8 cellular contexts compared by ENCODE assay signal in the genomic region with DNA sequence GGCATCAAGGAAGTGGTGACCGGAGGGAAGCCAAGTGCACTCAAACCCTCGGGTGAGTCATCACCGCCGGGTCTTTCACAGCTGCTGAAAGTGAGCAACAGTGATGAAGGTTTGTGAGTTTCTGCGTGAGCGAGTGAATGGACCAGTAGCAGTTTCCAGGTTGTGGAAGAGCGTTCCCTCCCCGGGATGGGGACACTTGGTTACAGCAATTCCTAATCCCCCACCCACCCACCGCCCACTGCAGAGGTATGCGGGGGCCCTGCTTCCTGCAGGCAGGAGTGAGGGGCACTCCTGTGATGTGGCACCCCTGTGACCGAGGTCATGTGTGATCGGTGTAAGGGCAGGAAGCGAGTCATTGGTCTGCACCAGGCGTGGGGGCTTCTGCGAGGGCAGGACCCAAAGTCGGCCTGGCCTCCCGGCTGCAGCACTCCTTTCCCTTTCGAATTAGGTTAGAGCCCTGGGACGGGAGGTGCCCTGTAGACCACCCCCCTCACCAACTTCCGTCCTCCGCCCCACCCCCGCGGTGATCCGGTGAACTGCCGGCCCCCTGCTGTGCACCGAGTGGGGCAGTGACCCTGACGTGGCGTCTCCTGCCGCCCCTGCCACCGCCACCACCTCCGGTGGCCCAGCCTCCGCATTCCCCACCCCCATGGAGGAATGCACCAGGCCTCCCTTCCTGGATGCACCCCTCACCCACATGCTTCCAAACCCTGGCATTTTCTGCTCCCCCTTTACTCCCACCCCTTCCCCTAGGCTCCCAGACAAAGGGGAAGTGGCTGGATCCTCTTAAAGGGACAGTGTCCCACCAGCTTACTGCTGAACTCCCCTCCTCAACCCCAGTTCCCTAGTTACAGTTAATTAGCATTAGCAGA. TPM values are rescaled to one million over a fixed set of nuclear protein-coding genes. Genes with fewer than 3 reads are reported as not detected.
A peak's percentile ranks its signal among the peaks of the same experiment; 100 is the strongest.
DNase-seq lines count a peak whose midpoint lies in the region; ATAC-seq and TF ChIP-seq lines count a peak whose summit lies in the region.

No MANE protein-coding gene starts in this region.

- peak; percentile 47 for TF ChIP-seq CTCF in type B pancreatic cell (conservative IDR thresholded peaks at IDR 0.05)

- H3K9me3 Mint-ChIP-seq in type B pancreatic cell, result no peaks in the 10 kb centered on the region

- peaks cover 12% of the 10 kb centered on the region for H3K36me3 Mint-ChIP-seq in type B pancreatic cell

- peak overlapping the region; percentile 80 for H3K4me3 Mint-ChIP-seq in type B pancreatic cell

- no peaks in the 10 kb centered on the region for H3K27me3 Mint-ChIP-seq in type B pancreatic cell

- H3K27ac Mint-ChIP-seq in type B pancreatic cell, result peak overlapping the region; percentile 83

- H3K4me1 Mint-ChIP-seq in type B pancreatic cell (ENCODE audit: unreplicated experiment), result peaks cover 18% of the 10 kb centered on the region

- intact Hi-C loops in Right ventricle myocardium inferior (cut with DNase I), result loop anchor here (5.0 kb wide), 2 partner anchors 57 to 78 kb away; a partner anchor contains a TSS

- DNase-seq in NCI-H510A treated with DMSO at 0.1 percent for 48 hours (lab: John Stamatoyannopoulos, UW), result peak; percentile 37
- no peak for DNase-seq in NCI-H510A (lab: John Stamatoyannopoulos, UW)
- peak; percentile 75 for DNase-seq in SIG-M5 treated with dmso at 0.1 percent for 504 hours (lab: John Stamatoyannopoulos, UW; ENCODE audit: unreplicated experiment)
- DNase-seq in activated naive CD4-positive, alpha-beta T cell treated with Interleukin-2 at 50 U/mL for 16 hours, result peak; percentile 79
- peak; percentile 88 for DNase-seq in Right ventricle myocardium inferior (ENCODE audit: missing footprints)
- peak; percentile 41 for DNase-seq in pons (ENCODE audit: low spot score)
- no peak for DNase-seq in type B pancreatic cell (ENCODE audit: extremely low spot score, unreplicated experiment)

- peak; percentile 46 for ATAC-seq in HG03066 (IDR thresholded peaks at IDR 0.05; ENCODE audit: low read depth, unreplicated experiment)
- ATAC-seq in Right ventricle myocardium inferior, result peak; percentile 65

RNA-seq across cellular contexts. Expression of a gene that starts 10.9 kb away (rescaled TPM):
- total RNA-seq in Right ventricle myocardium inferior (8.7 TPM), type B pancreatic cell (ENCODE audit: low replicate concordance) (34.6 and 46.6 TPM in 2 replicates)

Comparison
In these comparisons a context has a peak if more than half of its experiments do, and no peak if none do; other contexts are left out.
1. DNase-seq: peak in NCI-H510A treated with DMSO at 0.1 percent for 48 hours (single experiment), SIG-M5 treated with dmso at 0.1 percent for 504 hours (single experiment), activated naive CD4-positive, alpha-beta T cell treated with Interleukin-2 at 50 U/mL for 16 hours (single experiment), Right ventricle myocardium inferior (single experiment) and pons (single experiment); none in NCI-H510A (single experiment) and type B pancreatic cell (single experiment).